Comparison of ENCODE assay signal across 20 cellular contexts in the genomic region with DNA sequence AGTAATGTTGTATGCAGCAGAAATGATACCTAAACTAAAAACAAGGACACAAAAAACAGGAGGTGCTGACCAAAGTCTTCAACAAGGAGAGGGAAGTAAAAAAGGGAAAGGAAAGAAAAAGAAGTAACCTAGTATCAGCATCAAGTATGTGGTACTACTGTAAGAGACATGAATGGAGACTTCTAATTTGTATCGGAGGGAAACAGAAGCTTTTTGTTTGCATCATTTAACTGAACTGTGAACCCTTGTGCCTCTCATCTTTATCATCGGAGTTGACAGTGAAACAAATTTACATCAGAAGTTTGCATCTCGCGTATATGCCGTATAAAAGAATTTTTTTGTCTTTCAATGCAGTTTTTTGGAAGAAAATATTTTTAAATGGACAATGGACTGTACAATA. TPM values are rescaled to one million over a fixed set of nuclear protein-coding genes. Genes with fewer than 3 reads are reported as not detected.
A peak's percentile ranks its signal among the peaks of the same experiment; 100 is the strongest.
DNase-seq lines count a peak whose midpoint lies in the region; ATAC-seq and TF ChIP-seq lines count a peak whose summit lies in the region.
"Had no signal": no experiment of that assay in that cellular context is flagged by ENCODE, and none has a peak within 500 bp of the region (broad histone marks: within the 10 kb centered on the region; RNA-seq: fewer than 3 reads in every experiment).

No MANE protein-coding gene starts in this region.

- no peaks in the 10 kb centered on the region for H3K27me3 Mint-ChIP-seq in T-helper 2 cell treated with Interferon-gamma antibody and Interleukin-4, amounts not matched to agents 5 μg/mL and 100 μg/mL, for 36 hours (ENCODE audit: low read depth)
- no peaks in the 10 kb centered on the region for H3K27me3 Mint-ChIP-seq in stimulated activated naive CD8-positive, alpha-beta T cell treated with anti-CD3 and anti-CD28 coated beads, Interleukin-15, Interleukin-2, amounts not matched to agents 100 ng/mL and 50 ng/mL, for 24 hours
- no peaks in the 10 kb centered on the region for H3K27me3 Mint-ChIP-seq in stimulated activated naive CD8-positive, alpha-beta T cell treated with anti-CD3 and anti-CD28 coated beads, Interleukin-15, amount 100 ng/mL, for 72 hours
- no peaks in the 10 kb centered on the region for H3K27me3 Mint-ChIP-seq in chondrocyte (ENCODE audit: low read depth)

- H3K4me1 Mint-ChIP-seq in T-helper 2 cell treated with Interferon-gamma antibody and Interleukin-4, amounts not matched to agents 5 μg/mL and 100 μg/mL, for 36 hours (ENCODE audit: low read depth): peaks cover 40% of the 10 kb centered on the region
- peaks cover 54% of the 10 kb centered on the region for H3K4me1 Mint-ChIP-seq in stimulated activated naive CD8-positive, alpha-beta T cell treated with anti-CD3 and anti-CD28 coated beads, Interleukin-15, Interleukin-2, amounts not matched to agents 100 ng/mL and 50 ng/mL, for 24 hours (ENCODE audit: low read depth)
- H3K4me1 Mint-ChIP-seq in stimulated activated naive CD8-positive, alpha-beta T cell treated with anti-CD3 and anti-CD28 coated beads, Interleukin-15, amount 100 ng/mL, for 72 hours: peaks cover 55% of the 10 kb centered on the region
- H3K4me1 Mint-ChIP-seq in chondrocyte (ENCODE audit: low read depth): peaks cover 20% of the 10 kb centered on the region

- DNase-seq in T-helper 2 cell treated with Interferon-gamma antibody and Interleukin-4, amounts not matched to agents 5 μg/mL and 100 μg/mL, for 36 hours (ENCODE audit: low spot score): no peak
- DNase-seq in T-helper 2 cell (no peak), chondrocyte (ENCODE audit: low spot score) (no peak), superior temporal gyrus (ENCODE audit: extremely low spot score) (peak; percentile 50), NCI-H128 (lab: John Stamatoyannopoulos, UW; ENCODE audit: unreplicated experiment) (no peak), amniotic stem cell (lab: John Stamatoyannopoulos, UW) (no peak)
- no peak for DNase-seq in stimulated activated naive CD8-positive, alpha-beta T cell treated with anti-CD3 and anti-CD28 coated beads, Interleukin-15, amount 100 ng/mL, for 72 hours
- DNase-seq: amygdala; cortex of kidney; DMS53; GDM1; left ventricle myocardium inferior; NCI-H1105; NCI-H2081; NCI-H345; NCI-H748 treated with DMSO at 0.1 percent for 48 hours; SK-N-SH; stimulated activated CD8-positive, alpha-beta memory T cell treated with anti-CD3 and anti-CD28 coated beads, Interleukin-4, amount 100 ng/mL, for 48 hours had no signal

- no peak for ATAC-seq in stimulated activated naive CD8-positive, alpha-beta T cell treated with anti-CD3 and anti-CD28 coated beads, Interleukin-15, amount 100 ng/mL, for 72 hours

- H3K4me3 Mint-ChIP-seq in T-helper 2 cell treated with Interferon-gamma antibody and Interleukin-4, amounts not matched to agents 5 μg/mL and 100 μg/mL, for 36 hours: no peak overlapping the region
- H3K4me3 Mint-ChIP-seq in stimulated activated naive CD8-positive, alpha-beta T cell treated with anti-CD3 and anti-CD28 coated beads, Interleukin-15, Interleukin-2, amounts not matched to agents 100 ng/mL and 50 ng/mL, for 24 hours: no peak overlapping the region
- no peak overlapping the region for H3K4me3 Mint-ChIP-seq in stimulated activated naive CD8-positive, alpha-beta T cell treated with anti-CD3 and anti-CD28 coated beads, Interleukin-15, amount 100 ng/mL, for 72 hours
- H3K4me3 Mint-ChIP-seq in chondrocyte (ENCODE audit: unreplicated experiment): no peak overlapping the region
- H3K4me3 Mint-ChIP-seq: neural progenitor cell had no signal

- no peak for TF ChIP-seq CTCF in chondrocyte (IDR thresholded peaks at IDR 0.05)

- peaks cover 57% of the 10 kb centered on the region for H3K36me3 Mint-ChIP-seq in T-helper 2 cell treated with Interferon-gamma antibody and Interleukin-4, amounts not matched to agents 5 μg/mL and 100 μg/mL, for 36 hours (ENCODE audit: low read depth)
- H3K36me3 Mint-ChIP-seq in stimulated activated naive CD8-positive, alpha-beta T cell treated with anti-CD3 and anti-CD28 coated beads, Interleukin-15, Interleukin-2, amounts not matched to agents 100 ng/mL and 50 ng/mL, for 24 hours (ENCODE audit: low read depth): peaks cover 67% of the 10 kb centered on the region
- H3K36me3 Mint-ChIP-seq in chondrocyte (ENCODE audit: low read depth): peaks cover 24% of the 10 kb centered on the region

- H3K27ac Mint-ChIP-seq in T-helper 2 cell treated with Interferon-gamma antibody and Interleukin-4, amounts not matched to agents 5 μg/mL and 100 μg/mL, for 36 hours: peak overlapping the region; percentile 61
- peak overlapping the region; percentile 6 for H3K27ac Mint-ChIP-seq in stimulated activated naive CD8-positive, alpha-beta T cell treated with anti-CD3 and anti-CD28 coated beads, Interleukin-15, Interleukin-2, amounts not matched to agents 100 ng/mL and 50 ng/mL, for 24 hours
- H3K27ac Mint-ChIP-seq in stimulated activated naive CD8-positive, alpha-beta T cell treated with anti-CD3 and anti-CD28 coated beads, Interleukin-15, amount 100 ng/mL, for 72 hours: peak overlapping the region in 1 of 2 donors; percentile 84
- peak overlapping the region; percentile 7 for H3K27ac Mint-ChIP-seq in chondrocyte (ENCODE audit: unreplicated experiment)
- H3K27ac Mint-ChIP-seq: neural progenitor cell had no signal

- no peaks in the 10 kb centered on the region for H3K9me3 Mint-ChIP-seq in T-helper 2 cell treated with Interferon-gamma antibody and Interleukin-4, amounts not matched to agents 5 μg/mL and 100 μg/mL, for 36 hours
- no peaks in the 10 kb centered on the region for H3K9me3 Mint-ChIP-seq in stimulated activated naive CD8-positive, alpha-beta T cell treated with anti-CD3 and anti-CD28 coated beads, Interleukin-15, Interleukin-2, amounts not matched to agents 100 ng/mL and 50 ng/mL, for 24 hours
- no peaks in the 10 kb centered on the region for H3K9me3 Mint-ChIP-seq in stimulated activated naive CD8-positive, alpha-beta T cell treated with anti-CD3 and anti-CD28 coated beads, Interleukin-15, amount 100 ng/mL, for 72 hours
- no peaks in the 10 kb centered on the region for H3K9me3 Mint-ChIP-seq in chondrocyte (ENCODE audit: low read depth)
- H3K9me3 Mint-ChIP-seq: neural progenitor cell had no signal

RNA-seq across cellular contexts. Expression of a gene that starts 6.3 kb away (rescaled TPM):
- total RNA-seq in chondrocyte: 49.2 to 60.9 TPM (median 55.7 TPM) in 3 replicates

RNA-seq across cellular contexts. Expression of a gene that starts 54.6 kb away (rescaled TPM):
- total RNA-seq in chondrocyte: 75.6 to 89.6 TPM (median 87.6 TPM) in 3 replicates
